In the genomic region with DNA sequence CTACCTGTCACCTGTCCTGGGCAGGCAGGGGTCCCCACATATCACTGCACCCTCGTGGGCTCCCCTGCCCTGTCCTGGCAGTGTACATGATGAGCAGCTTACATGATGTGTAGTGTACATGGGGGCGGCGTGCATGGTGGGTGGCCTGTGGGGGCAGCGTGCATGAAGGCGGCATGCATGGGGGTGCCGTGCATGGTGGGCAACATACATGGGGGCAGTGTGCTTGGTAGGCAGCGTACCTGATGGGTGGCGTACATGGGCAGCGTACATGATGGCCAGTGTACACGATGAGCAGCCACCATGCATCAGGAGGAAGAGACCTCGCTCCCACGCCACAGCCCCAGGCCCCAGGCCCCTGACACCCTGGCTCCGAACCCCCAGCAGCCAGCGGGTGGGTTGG, we compare ENCODE assay signal across 16 cellular contexts.
"Had no signal": no experiment of that assay in that cellular context is flagged by ENCODE, and none has a peak within 500 bp of the region (broad histone marks: within the 10 kb centered on the region; RNA-seq: fewer than 3 reads in every experiment).

No MANE protein-coding gene starts in this region.

- ATAC-seq: activated CD8-positive, alpha-beta memory T cell treated with anti-CD3 and anti-CD28 coated beads, Interleukin-2, amount 10 ng/mL, durations not matched to agents 7 days and 5 days; activated naive CD4-positive, alpha-beta T cell treated with anti-CD3 and anti-CD28 coated beads, Interleukin-2, amount 50 U/mL, for 72 hours; activated T-cell treated with anti-CD3 and anti-CD28 coated beads, Interleukin-2, amount 50 U/mL, for 4 hours; esophagus mucosa; left colon; natural killer cell had no signal

- H3K27me3 ChIP-seq: brain microvascular endothelial cell had no signal

- H3K27ac Mint-ChIP-seq: activated CD8-positive, alpha-beta memory T cell treated with anti-CD3 and anti-CD28 coated beads, Interleukin-2, amount 10 ng/mL, durations not matched to agents 7 days and 5 days; activated naive CD4-positive, alpha-beta T cell treated with anti-CD3 and anti-CD28 coated beads, Interleukin-2, amount 50 U/mL, for 72 hours; natural killer cell; type B pancreatic cell had no signal

- DNase-seq: activated CD4-positive, alpha-beta T cell treated with anti-CD3 and anti-CD28 coated beads, Interleukin-2, amount 50 U/mL, for 4 hours; activated CD4-positive, CD25-positive, alpha-beta regulatory T cell treated with anti-CD3 and anti-CD28 coated beads, Interleukin-2, amount 50 U/mL, for 72 hours; activated CD8-positive, alpha-beta memory T cell treated with anti-CD3 and anti-CD28 coated beads, Interleukin-2, amount 10 ng/mL, durations not matched to agents 7 days and 5 days; activated effector memory CD4-positive, alpha-beta T cell treated with anti-CD3 and anti-CD28 coated beads, Interleukin-2, amount 50 U/mL, for 16 hours; activated T-cell treated with anti-CD3 and anti-CD28 coated beads, Interleukin-2, amount 50 U/mL, for 4 hours; amniotic stem cell; brain microvascular endothelial cell; cerebellar nuclear complex; left colon; natural killer cell; substantia nigra; T-helper 9 cell had no signal

- H3K9me3 Mint-ChIP-seq: activated naive CD4-positive, alpha-beta T cell treated with anti-CD3 and anti-CD28 coated beads, Interleukin-2, amount 50 U/mL, for 72 hours; activated T-cell treated with anti-CD3 and anti-CD28 coated beads, Interleukin-2, amount 50 U/mL, for 4 hours; natural killer cell; type B pancreatic cell had no signal

- H3K36me3 ChIP-seq: brain microvascular endothelial cell had no signal

- H3K4me3 Mint-ChIP-seq: activated CD8-positive, alpha-beta memory T cell treated with anti-CD3 and anti-CD28 coated beads, Interleukin-2, amount 10 ng/mL, durations not matched to agents 7 days and 5 days; activated T-cell treated with anti-CD3 and anti-CD28 coated beads, Interleukin-2, amount 50 U/mL, for 4 hours; natural killer cell; type B pancreatic cell had no signal

- H3K4me3 ChIP-seq: skin epidermis had no signal

- H3K4me1 Mint-ChIP-seq: activated CD8-positive, alpha-beta memory T cell treated with anti-CD3 and anti-CD28 coated beads, Interleukin-2, amount 10 ng/mL, durations not matched to agents 7 days and 5 days; natural killer cell had no signal

- H3K36me3 Mint-ChIP-seq: activated CD8-positive, alpha-beta memory T cell treated with anti-CD3 and anti-CD28 coated beads, Interleukin-2, amount 10 ng/mL, durations not matched to agents 7 days and 5 days; activated naive CD4-positive, alpha-beta T cell treated with anti-CD3 and anti-CD28 coated beads, Interleukin-2, amount 50 U/mL, for 72 hours; natural killer cell had no signal

- H3K27ac ChIP-seq: brain microvascular endothelial cell had no signal
